Comparison of ENCODE assay signal across 8 cellular contexts in the genomic region with DNA sequence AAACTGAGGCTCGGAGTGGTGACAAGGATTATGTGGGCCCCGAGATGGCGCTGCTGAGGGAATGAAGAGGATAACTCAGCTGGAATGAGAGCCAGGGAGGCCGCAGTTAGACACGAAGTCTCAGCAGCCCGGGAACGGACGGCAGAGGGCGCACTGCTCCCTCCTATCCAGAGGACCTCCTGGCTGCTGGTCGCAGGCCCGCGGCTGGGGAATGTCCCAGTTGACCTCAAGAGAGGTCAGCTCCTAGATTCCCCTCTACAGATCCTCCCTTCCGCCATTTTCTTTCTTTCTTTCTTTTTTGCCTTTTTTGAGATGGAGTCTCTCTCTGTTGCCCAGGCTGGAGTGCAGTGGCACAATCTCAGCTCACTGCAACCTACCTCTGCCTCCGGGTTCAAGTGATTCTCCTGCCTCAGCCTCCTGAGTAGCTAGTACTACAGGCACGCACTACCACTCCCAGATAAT. TPM values are rescaled to one million over a fixed set of nuclear protein-coding genes. Genes with fewer than 3 reads are reported as not detected.
DNase-seq lines count a peak whose midpoint lies in the region.

No MANE protein-coding gene starts in this region.

- H3K9ac ChIP-seq in mesendoderm (ENCODE audit: low read length), result no peak overlapping the region

- no peak overlapping the region for H2BK120ac ChIP-seq in mesendoderm (ENCODE audit: low read depth, low read length)

- H3K23ac ChIP-seq in mesendoderm (ENCODE audit: low read length), result no peak overlapping the region

- H3K9me3 ChIP-seq in effector memory CD4-positive, alpha-beta T cell (ENCODE audit: control insufficient read depth, low read length), result no peaks in the 10 kb centered on the region

- no peak overlapping the region for H2BK5ac ChIP-seq in mesendoderm (ENCODE audit: low read length)

- H3K27ac ChIP-seq in effector memory CD4-positive, alpha-beta T cell (ENCODE audit: insufficient read depth, low read length, poor library complexity, severe bottlenecking), result no peak overlapping the region
- H3K27ac ChIP-seq in mesendoderm (ENCODE audit: low read depth, low read length), result no peak overlapping the region

- H3K79me2 ChIP-seq in mesendoderm (ENCODE audit: control insufficient read depth, insufficient read depth, low read length), result no peaks in the 10 kb centered on the region

- no peaks in the 10 kb centered on the region for H3K27me3 ChIP-seq in effector memory CD4-positive, alpha-beta T cell (replicated peaks; ENCODE audit: control insufficient read depth, insufficient read depth, low read length, poor library complexity, severe bottlenecking)
- H3K27me3 ChIP-seq in mesendoderm (ENCODE audit: insufficient read depth, low read length, poor library complexity), result no peaks in the 10 kb centered on the region

- H3K56ac ChIP-seq in mesendoderm (ENCODE audit: low read length), result no peak overlapping the region

- no peaks in the 10 kb centered on the region for H3K36me3 ChIP-seq in effector memory CD4-positive, alpha-beta T cell (ENCODE audit: control insufficient read depth, insufficient read depth, low read length)
- H3K36me3 ChIP-seq in mesendoderm (ENCODE audit: control insufficient read depth, insufficient read depth, low read length), result no peaks in the 10 kb centered on the region

- no peak overlapping the region for H3K4ac ChIP-seq in mesendoderm (ENCODE audit: low read depth, low read length)

- no peaks in the 10 kb centered on the region for H3K4me1 ChIP-seq in effector memory CD4-positive, alpha-beta T cell (ENCODE audit: control insufficient read depth, insufficient read depth, low read length, poor library complexity, severe bottlenecking)
- H3K4me1 ChIP-seq in mesendoderm (ENCODE audit: control insufficient read depth, low read depth, low read length), result no peaks in the 10 kb centered on the region

- H2BK15ac ChIP-seq in mesendoderm (replicated peaks; ENCODE audit: low read depth), result no peak overlapping the region

- no peak overlapping the region for H3K18ac ChIP-seq in mesendoderm (ENCODE audit: low read length)

- H3K4me2 ChIP-seq in mesendoderm (ENCODE audit: low read length), result no peak overlapping the region

- H4K5ac ChIP-seq in mesendoderm (ENCODE audit: low read length), result no peak overlapping the region

- peak; percentile 89 for DNase-seq in AG08396 (ENCODE audit: low spot score)
- DNase-seq in GM19240 (ENCODE audit: insufficient read length, low spot score), result peak; percentile 73
- peak; percentile 73 for DNase-seq in NCI-H69 (lab: John Stamatoyannopoulos, UW)
- peak; percentile 84 for DNase-seq in activated CD4-positive, alpha-beta T cell treated with anti-CD3 and anti-CD28 coated beads, Interleukin-2, amount 50 U/mL, for 48 hours
- DNase-seq in effector memory CD4-positive, alpha-beta T cell, result peak in 2 of 3 donors; percentile 19 to 29
- DNase-seq in mesendoderm, result peak; percentile 96
- peak; percentile 18 to 24 for DNase-seq in stimulated activated CD8-positive, alpha-beta memory T cell treated with anti-CD3 and anti-CD28 coated beads, Interleukin-4, amount 100 ng/mL, for 1 hour (ENCODE audit: low read depth in 2 of 2, low spot score in 1 of 2)
- no peak for DNase-seq in cortex of kidney (lab: John Stamatoyannopoulos, UW)

- no peak overlapping the region for H3K4me3 ChIP-seq in effector memory CD4-positive, alpha-beta T cell (ENCODE audit: insufficient read depth, low read depth, low read length, poor library complexity, severe bottlenecking)
- no peak overlapping the region for H3K4me3 ChIP-seq in mesendoderm (ENCODE audit: low read length)

- H4K8ac ChIP-seq in mesendoderm (ENCODE audit: low read depth, low read length), result no peak overlapping the region

- no CpG with 5 or more reads among the region's 15 CpGs for whole genome bisulfite sequencing in mesendoderm (ENCODE audit: extremely low coverage, insufficient coverage, low lambda C conversion rate)

- H3K79me1 ChIP-seq in mesendoderm (ENCODE audit: low read length), result no peaks in the 10 kb centered on the region

- H2AK5ac ChIP-seq in mesendoderm (ENCODE audit: low read length), result no peak overlapping the region

RNA-seq across cellular contexts. Expression of a gene that starts 24.1 kb away (rescaled TPM):
- not detected for polyA plus RNA-seq in mesendoderm (2013, experiment 1 of 2)
- polyA plus RNA-seq in mesendoderm (2013, experiment 2 of 2), result not detected

RNA-seq across cellular contexts. Expression of a gene that starts 26.8 kb away (rescaled TPM):
- 2.1 TPM for polyA plus RNA-seq in mesendoderm (2013, experiment 1 of 2)
- polyA plus RNA-seq in mesendoderm (2013, experiment 2 of 2), result 2.2 TPM

RNA-seq across cellular contexts. Expression of a gene that starts 30.4 kb away (rescaled TPM):
- polyA plus RNA-seq in mesendoderm (2013, experiment 1 of 2), result 0.31 TPM
- 0.24 TPM for polyA plus RNA-seq in mesendoderm (2013, experiment 2 of 2)
